ENCODE assay signal across 8 cellular contexts in the genomic region with DNA sequence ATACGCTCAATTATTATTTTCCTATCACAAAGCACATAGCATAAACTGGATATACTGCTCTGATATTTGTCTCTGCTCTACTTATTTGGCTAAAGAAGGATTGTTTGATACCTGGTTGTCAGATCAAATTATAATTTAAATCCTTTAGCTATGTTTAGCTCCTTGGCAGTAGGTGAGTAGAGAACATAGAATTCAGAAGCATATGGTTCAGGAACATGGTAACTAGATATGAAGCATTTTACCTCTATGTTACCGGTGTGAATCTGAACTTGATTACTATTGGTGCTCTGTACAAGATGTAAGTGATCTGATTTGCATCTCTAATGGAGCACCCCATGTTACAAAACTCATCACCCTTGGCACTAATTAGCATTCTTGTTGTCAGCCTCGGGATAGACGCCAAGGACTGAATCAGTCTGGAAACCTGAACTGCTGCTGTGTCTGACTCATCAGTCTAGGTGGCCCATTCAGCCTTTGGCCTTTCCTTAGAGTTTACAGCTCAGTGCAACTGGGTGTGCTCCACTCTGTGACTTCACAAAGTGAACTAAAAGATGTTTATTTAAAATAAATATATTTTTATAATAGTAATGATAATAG. TPM values are rescaled to one million over a fixed set of nuclear protein-coding genes. Genes with fewer than 3 reads are reported as not detected.
DNase-seq lines count a peak whose midpoint lies in the region; ATAC-seq and TF ChIP-seq lines count a peak whose summit lies in the region.

No MANE protein-coding gene starts in this region.

- no peak for ATAC-seq in HG02642 (IDR thresholded peaks at IDR 0.05; ENCODE audit: poor library complexity, unreplicated experiment)

- POLR2A ChIA-PET in CD8-positive, alpha-beta memory T cell (lab: Charles Lee) = no interaction called here

- no peaks in the 10 kb centered on the region for H3K9me3 ChIP-seq in GM23248 (ENCODE audit: low read depth)
- no peaks in the 10 kb centered on the region for H3K9me3 ChIP-seq in CD8-positive, alpha-beta memory T cell (ENCODE audit: low read length)

- CTCF ChIA-PET in CD8-positive, alpha-beta memory T cell (lab: Charles Lee) = no interaction called here

- H3K9me2 ChIP-seq in GM23248 (ENCODE audit: insufficient read depth) = no peaks in the 10 kb centered on the region

- peak overlapping the region; percentile 18 for H3K4me2 ChIP-seq in GM23248 (ENCODE audit: unreplicated experiment)

- 31 to 32% methylated on average over 4 of the region's 4 CpGs for WGBS in GM23248 (ENCODE audit: low coverage in 1 of 2, low lambda C conversion rate in 2 of 2, missing lambda C conversion rate in 2 of 2), 2 experiments

- peaks cover 88% of the 10 kb centered on the region for H3K4me1 ChIP-seq in GM23248 (ENCODE audit: insufficient read depth)
- H3K4me1 ChIP-seq in CD8-positive, alpha-beta memory T cell (ENCODE audit: insufficient read depth, low read length) = no peaks in the 10 kb centered on the region

- no peak overlapping the region for H2AFZ ChIP-seq in GM23248

- DNase-seq in GM23248 (peak; percentile 96), fibroblast of gingiva (ENCODE audit: low read depth) (peak; percentile 91), pulmonary artery endothelial cell (ENCODE audit: low read depth, low spot score) (peak; percentile 55), superior temporal gyrus (ENCODE audit: extremely low spot score) (no peak), NCI-H2227 treated with DMSO at 0.1 percent for 48 hours (lab: John Stamatoyannopoulos, UW) (no peak)
- DNase-seq in CD8-positive, alpha-beta memory T cell = no peak

- no peaks in the 10 kb centered on the region for H4K20me1 ChIP-seq in GM23248 (ENCODE audit: insufficient read depth)

- H3K4me3 ChIP-seq in GM23248 = no peak overlapping the region
- no peak overlapping the region for H3K4me3 ChIP-seq in CD8-positive, alpha-beta memory T cell (ENCODE audit: low read length)

- H3K4me3 Mint-ChIP-seq in CD8-positive, alpha-beta memory T cell = no peak overlapping the region

- H3K27me3 Mint-ChIP-seq in CD8-positive, alpha-beta memory T cell = peaks cover 0 to 4% of the 10 kb centered on the region in 2 donors

- H3K36me3 ChIP-seq in GM23248 (ENCODE audit: low read depth) = no peaks in the 10 kb centered on the region
- no peaks in the 10 kb centered on the region for H3K36me3 ChIP-seq in CD8-positive, alpha-beta memory T cell (ENCODE audit: insufficient read depth, low read length)

- H3K4me1 Mint-ChIP-seq in CD8-positive, alpha-beta memory T cell = peaks cover 3 to 6% (median 4%) of the 10 kb centered on the region in 3 donors

- H3K27me3 ChIP-seq in GM23248 (replicated peaks; ENCODE audit: insufficient read depth) = no peaks in the 10 kb centered on the region
- no peaks in the 10 kb centered on the region for H3K27me3 ChIP-seq in CD8-positive, alpha-beta memory T cell (ENCODE audit: insufficient read depth, low read length, poor library complexity, severe bottlenecking)

- no peaks in the 10 kb centered on the region for H3K9me3 Mint-ChIP-seq in CD8-positive, alpha-beta memory T cell

- H3K36me3 Mint-ChIP-seq in CD8-positive, alpha-beta memory T cell = no peaks in the 10 kb centered on the region

- H3F3A ChIP-seq in GM23248 (ENCODE audit: insufficient read depth) = peaks cover 79% of the 10 kb centered on the region

- H3K27ac Mint-ChIP-seq in CD8-positive, alpha-beta memory T cell = no peak overlapping the region

- no peak overlapping the region for H3K9ac ChIP-seq in GM23248

- H3K27ac ChIP-seq in GM23248 = peak overlapping the region; percentile 56
- H3K27ac ChIP-seq in CD8-positive, alpha-beta memory T cell (ENCODE audit: low read depth, low read length) = no peak overlapping the region

- in situ Hi-C loops in GM23248 (cut with MboI) = no loop called here

- H3K79me2 ChIP-seq in GM23248 (ENCODE audit: insufficient read depth) = peaks cover 6% of the 10 kb centered on the region; the same call in 1 of the 2 replicates

TF ChIP-seq in PFSK-1, 5 proteins besides CTCF, POLR2A, EP300 and RAD21:
- TF ChIP-seq TAF1 (IDR thresholded peaks at IDR 0.05; ENCODE audit: borderline replicate concordance, insufficient read depth, low read length) = no peak
- TF ChIP-seq POLR2AphosphoS5 (IDR thresholded peaks at IDR 0.05; ENCODE audit: low read depth, low read length) = no peak
- peak; percentile 82 for TF ChIP-seq FOXP2 (optimal IDR thresholded peaks at IDR 0.05; ENCODE audit: borderline replicate concordance, extremely low read depth, extremely low read length, insufficient read depth)
- TF ChIP-seq, protein P1, sequence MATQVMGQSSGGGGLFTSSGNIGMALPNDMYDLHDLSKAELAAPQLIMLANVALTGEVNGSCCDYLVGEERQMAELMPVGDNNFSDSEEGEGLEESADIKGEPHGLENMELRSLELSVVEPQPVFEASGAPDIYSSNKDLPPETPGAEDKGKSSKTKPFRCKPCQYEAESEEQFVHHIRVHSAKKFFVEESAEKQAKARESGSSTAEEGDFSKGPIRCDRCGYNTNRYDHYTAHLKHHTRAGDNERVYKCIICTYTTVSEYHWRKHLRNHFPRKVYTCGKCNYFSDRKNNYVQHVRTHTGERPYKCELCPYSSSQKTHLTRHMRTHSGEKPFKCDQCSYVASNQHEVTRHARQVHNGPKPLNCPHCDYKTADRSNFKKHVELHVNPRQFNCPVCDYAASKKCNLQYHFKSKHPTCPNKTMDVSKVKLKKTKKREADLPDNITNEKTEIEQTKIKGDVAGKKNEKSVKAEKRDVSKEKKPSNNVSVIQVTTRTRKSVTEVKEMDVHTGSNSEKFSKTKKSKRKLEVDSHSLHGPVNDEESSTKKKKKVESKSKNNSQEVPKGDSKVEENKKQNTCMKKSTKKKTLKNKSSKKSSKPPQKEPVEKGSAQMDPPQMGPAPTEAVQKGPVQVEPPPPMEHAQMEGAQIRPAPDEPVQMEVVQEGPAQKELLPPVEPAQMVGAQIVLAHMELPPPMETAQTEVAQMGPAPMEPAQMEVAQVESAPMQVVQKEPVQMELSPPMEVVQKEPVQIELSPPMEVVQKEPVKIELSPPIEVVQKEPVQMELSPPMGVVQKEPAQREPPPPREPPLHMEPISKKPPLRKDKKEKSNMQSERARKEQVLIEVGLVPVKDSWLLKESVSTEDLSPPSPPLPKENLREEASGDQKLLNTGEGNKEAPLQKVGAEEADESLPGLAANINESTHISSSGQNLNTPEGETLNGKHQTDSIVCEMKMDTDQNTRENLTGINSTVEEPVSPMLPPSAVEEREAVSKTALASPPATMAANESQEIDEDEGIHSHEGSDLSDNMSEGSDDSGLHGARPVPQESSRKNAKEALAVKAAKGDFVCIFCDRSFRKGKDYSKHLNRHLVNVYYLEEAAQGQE (IDR thresholded peaks at IDR 0.05; ENCODE audit: insufficient read depth in 1 of 2, low read depth in 2 of 2, low read length in 2 of 2) = no peak

RNA-seq across cellular contexts. Expression of a gene that starts 12.3 kb away (rescaled TPM):
- total RNA-seq in GM23248 (2014; rRNA removed; shearing (Covaris generic)) = 14.5 and 20.0 TPM in 2 replicates
- polyA plus RNA-seq in GM23248 (2016; fragmentation: Nextera tagmentation; extraction: Ambion mirVana) = 8.8 and 9.2 TPM in 2 replicates
- not detected for polyA plus RNA-seq in PFSK-1 (2012; ENCODE audit: insufficient read length, low read depth)
- under 0.01 and 0.14 TPM in 2 replicates for total RNA-seq in pulmonary artery endothelial cell
- total RNA-seq in CD8-positive, alpha-beta memory T cell = not detected
- not detected for polyA plus RNA-seq in CD8-positive, alpha-beta memory T cell

RNA-seq across cellular contexts. Expression of a gene that starts 21.9 kb away (rescaled TPM):
- 228 and 289 TPM in 2 replicates for total RNA-seq in GM23248 (2014; rRNA removed; shearing (Covaris generic))
- polyA plus RNA-seq in GM23248 (2016; fragmentation: Nextera tagmentation; extraction: Ambion mirVana) = 116 and 127 TPM in 2 replicates
- polyA plus RNA-seq in PFSK-1 (2012; ENCODE audit: insufficient read length, low read depth) = 11.2 TPM
- 42.5 and 70.2 TPM in 2 replicates for total RNA-seq in pulmonary artery endothelial cell
- 10 to 100 TPM; 41.0 to 41.6 TPM for total RNA-seq in CD8-positive, alpha-beta memory T cell
- 19.0 TPM for polyA plus RNA-seq in CD8-positive, alpha-beta memory T cell

Comparison
In these comparisons a context has a peak if more than half of its experiments do, and no peak if none do; other contexts are left out.
1. DNase-seq: peak in GM23248 (single experiment), fibroblast of gingiva (single experiment) and pulmonary artery endothelial cell (single experiment); none in CD8-positive, alpha-beta memory T cell (0 of 5), superior temporal gyrus (single experiment) and NCI-H2227 treated with DMSO at 0.1 percent for 48 hours (single experiment).
2. RNA of a gene that starts 12.3 kb away (total RNA-seq): 14.5 to 20.0 TPM in GM23248; under 0.01 to 0.14 TPM in pulmonary artery endothelial cell and not detected in CD8-positive, alpha-beta memory T cell; every median in the first group is over 10 times any median in the second.